In genomic region chr12:21657336-21658077, GRCh38 we compare ENCODE assay signal across 8 cellular contexts. TPM values are rescaled to one million over a fixed set of nuclear protein-coding genes. Genes with fewer than 3 reads are reported as not detected.
DNase-seq lines count a peak whose midpoint lies in the region; ATAC-seq, FAIRE-seq and TF ChIP-seq lines count a peak whose summit lies in the region.

TSS of gene LDHB (minus strand) at chr12:21657842. CDS start at chr12:21654671, 3,171 bp downstream.

- WGBS in spleen, 5 donors = 0 to 1% (median 0%) methylated on average over 19 to 41 of the region's 41 CpGs

- TF ChIP-seq POLR2A in spleen (IDR thresholded peaks at IDR 0.05) = peak; percentile 16 to 74 (median 67)

- CTCF ChIA-PET in A673 (lab: Charles Lee) = interaction anchor here (0.7 to 1.8 kb wide), 2 partner anchors 23 to 1027 kb away, joined by 3 to 5 read pairs; no protein-coding TSS in a partner anchor

- H3K36me3 ChIP-seq in A673 (ENCODE audit: insufficient read depth, low read length, poor library complexity, severe bottlenecking) = peaks cover 29% of the 10 kb centered on the region
- peaks cover 45% of the 10 kb centered on the region for H3K36me3 ChIP-seq in WERI-Rb-1
- peaks cover 4% of the 10 kb centered on the region for H3K36me3 ChIP-seq in bronchial epithelial cell (ENCODE audit: control insufficient read depth, insufficient read depth, low read length)
- peaks cover 0 to 24% (median 11%) of the 10 kb centered on the region in 6 donors for H3K36me3 ChIP-seq in spleen

- H3K4me1 ChIP-seq in A673 (ENCODE audit: insufficient read depth, low read length, poor library complexity, severe bottlenecking) (peaks cover 19% of the 10 kb centered on the region), spleen (peaks cover 10 to 49% (median 35%) of the 10 kb centered on the region in 6 donors)

- H3K27ac ChIP-seq in A673 (ENCODE audit: low read depth, low read length, poor library complexity, severe bottlenecking) (peak within 1 kb of the TSS; percentile 86), WERI-Rb-1 (peak within 1 kb of the TSS; percentile 99), spleen (peak within 1 kb of the TSS; percentile 69 to 90 (median 85))

- ATAC-seq in GM18861 (IDR thresholded peaks at IDR 0.05; ENCODE audit: unreplicated experiment) (peak; percentile 89), HG03097 (IDR thresholded peaks at IDR 0.05; ENCODE audit: low FRiP score, unreplicated experiment) (peak; percentile 99)

- POLR2A ChIA-PET in A673 (lab: Charles Lee; ENCODE audit: low non-redundant PET) = interaction anchor here (0.6 kb wide), 1 partner anchor 32 kb away, joined by 3 read pairs; no protein-coding TSS in a partner anchor

- BruUV-seq in A673 (replicated peaks; lab: Mats Ljungman, UMichigan) = no TSS peak

- no peak for FAIRE-seq in bronchial epithelial cell (lab: Jason Lieb, UNC)

- no peaks in the 10 kb centered on the region for H3K27me3 ChIP-seq in A673 (replicated peaks; ENCODE audit: insufficient read depth, low read depth, low read length, poor library complexity)
- no peaks in the 10 kb centered on the region for H3K27me3 ChIP-seq in WERI-Rb-1 (ENCODE audit: insufficient read depth, low read depth, severe bottlenecking)
- H3K27me3 ChIP-seq in bronchial epithelial cell (ENCODE audit: control insufficient read depth, insufficient read depth, low read length) = no peaks in the 10 kb centered on the region
- H3K27me3 ChIP-seq in spleen (replicated peaks in 1 of 7) = no peaks in the 10 kb centered on the region

- intact Hi-C loops in A673 (cut with micrococcal nuclease; ENCODE audit: unreplicated experiment) (loop anchor here (5.0 kb wide), 1 partner anchor 155 kb away; the partner anchor contains the start of genes GOLT1B and RECQL), spleen (cut with DNase I; ENCODE audit: low total_unique reads) (no loop called here)

- H3K4me3 ChIP-seq in A673 (ENCODE audit: low read depth, low read length, poor library complexity, severe bottlenecking) = peak within 1 kb of the TSS; percentile 76
- H3K4me3 ChIP-seq in WERI-Rb-1 (ENCODE audit: low read depth, low read length) = peak within 1 kb of the TSS; percentile 91
- peak within 1 kb of the TSS; percentile 76 for H3K4me3 ChIP-seq in bronchial epithelial cell (ENCODE audit: low read depth, low read length)
- peak within 1 kb of the TSS; percentile 72 to 95 (median 84) for H3K4me3 ChIP-seq in spleen

- TF ChIP-seq CTCF in A673 (conservative IDR thresholded peaks at IDR 0.05; ENCODE audit: low read depth, low read length) = no peak
- TF ChIP-seq CTCF in WERI-Rb-1 (IDR thresholded peaks at IDR 0.05; ENCODE audit: low read depth, low read length) = no peak
- TF ChIP-seq CTCF in bronchial epithelial cell (IDR thresholded peaks at IDR 0.05; ENCODE audit: insufficient read depth, low read length, severe bottlenecking) = no peak
- TF ChIP-seq CTCF in spleen (IDR thresholded peaks at IDR 0.05 in 8 of 11, conservative IDR thresholded peaks at IDR 0.05 in 3 of 11) = no peak

- DNase-seq in A673 (ENCODE audit: low spot score) = peak; percentile 99
- peak; percentile 94 for DNase-seq in NCI-H2227 (lab: John Stamatoyannopoulos, UW; ENCODE audit: unreplicated experiment)
- peak; percentile 98 for DNase-seq in WERI-Rb-1
- DNase-seq in bronchial epithelial cell (ENCODE audit: low read depth) = peak; percentile 89
- peak; percentile 94 for DNase-seq in iPS-NIHi11 (ENCODE audit: low spot score)
- DNase-seq in spleen = peak; percentile 94

- no peaks in the 10 kb centered on the region for H3K9me3 ChIP-seq in A673 (ENCODE audit: low read depth, low read length, poor library complexity, severe bottlenecking)
- H3K9me3 ChIP-seq in WERI-Rb-1 (ENCODE audit: severe bottlenecking) = peaks cover 3% of the 10 kb centered on the region
- no peaks in the 10 kb centered on the region for H3K9me3 ChIP-seq in spleen

RNA-seq across cellular contexts. Expression of gene LDHB, which starts in this region (rescaled TPM):
- 1,201 and 1,223 TPM in 2 replicates for total RNA-seq in A673 (2021)
- 471 and 1,083 TPM in 2 replicates for total RNA-seq in bronchial epithelial cell
- 100 to 1,000 TPM; 166 to 306 (median 246) TPM for total RNA-seq in spleen
- 100 to 1,000 TPM; 280 to 346 (median 292) TPM for polyA plus RNA-seq in spleen

Comparison
In these comparisons a context has a peak if more than half of its experiments do, and no peak if none do; other contexts are left out.
1. Peak in every context shown above with its lines: DNase-seq, ATAC-seq, H3K4me3 ChIP-seq and H3K27ac ChIP-seq.